Comparison of ENCODE assay signal across 8 cellular contexts in the genomic region with DNA sequence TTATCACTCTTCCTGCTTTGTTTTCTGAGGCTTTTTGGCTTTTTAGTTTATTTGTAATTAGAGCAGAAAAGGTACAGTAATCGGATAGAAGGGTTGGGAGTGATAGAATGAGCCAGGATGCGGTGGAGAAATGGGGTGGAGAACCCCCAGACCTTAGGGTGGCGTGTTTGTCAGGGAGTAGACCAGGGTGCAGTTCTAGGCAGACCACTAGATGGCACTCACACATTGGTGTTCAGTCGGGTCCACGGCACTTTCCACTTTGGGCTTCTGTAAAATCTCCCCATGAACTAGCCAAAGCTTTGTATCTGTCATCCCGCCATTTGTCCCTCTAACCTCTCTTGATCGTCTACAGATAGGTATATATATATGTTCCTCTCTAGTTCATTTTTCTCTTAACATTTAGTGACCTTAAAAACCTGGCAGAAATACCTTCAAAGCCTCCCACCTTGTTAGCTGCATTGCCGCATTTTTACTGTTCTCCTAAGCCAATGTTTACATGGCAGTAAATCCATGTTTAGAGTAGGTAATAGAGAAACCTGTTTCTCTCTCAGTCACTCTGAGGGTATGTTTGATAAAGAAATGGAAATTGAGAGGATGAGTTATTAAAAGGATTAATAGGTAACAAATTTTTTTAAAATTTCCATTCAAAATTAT. TPM values are rescaled to one million over a fixed set of nuclear protein-coding genes. Genes with fewer than 3 reads are reported as not detected.
DNase-seq lines count a peak whose midpoint lies in the region; ATAC-seq and TF ChIP-seq lines count a peak whose summit lies in the region.

No MANE protein-coding gene starts in this region.

- TF ChIP-seq EP300 in SK-N-SH (IDR thresholded peaks at IDR 0.05; ENCODE audit: borderline replicate concordance in 1 of 2, low read depth in 1 of 2, low read length in 1 of 2): no peak

- no peaks in the 10 kb centered on the region for H3K27me3 Mint-ChIP-seq in glutamatergic neuron (ENCODE audit: unreplicated experiment)

- ATAC-seq in HCT116 (peak; percentile 82), upper lobe of right lung (peak; percentile 89)

- H3K27me3 ChIP-seq in DOHH2 (ENCODE audit: control insufficient read depth, low read length) (peaks cover 44% of the 10 kb centered on the region), HCT116 (ENCODE audit: insufficient read depth, low read length) (no peaks in the 10 kb centered on the region), SK-N-SH (ENCODE audit: insufficient read depth) (no peaks in the 10 kb centered on the region), parathyroid adenoma (ENCODE audit: control insufficient read depth, insufficient read depth, low read length) (no peaks in the 10 kb centered on the region), upper lobe of right lung (no peaks in the 10 kb centered on the region)

- RAD21 ChIA-PET in HCT116 (lab: Charles Lee; ENCODE audit: low non-redundant PET in 1 of 2, low total read pairs in 2 of 2, uncharacterized antibody in 2 of 2, unreplicated experiment in 2 of 2): interaction anchor here (0.8 to 1.8 kb wide), 4 partner anchors 19 to 579 kb away, joined by 3 read pairs; a partner anchor contains a TSS

- POLR2A ChIA-PET in HCT116 (lab: Charles Lee) (interaction anchor here (0.9 to 1.2 kb wide), 2 partner anchors 51 to 324 kb away, joined by 3 to 4 read pairs; no protein-coding TSS in a partner anchor), SK-N-SH (lab: Yijun Ruan, JAX) (no interaction called here)

- CTCF ChIA-PET in HCT116 (lab: Charles Lee) (interaction anchor here (0.6 to 4.1 kb wide), 16 partner anchors 9 to 1471 kb away, joined by 3 to 42 read pairs (median 3); a partner anchor contains a TSS), SK-N-SH (lab: Yijun Ruan, JAX) (interaction anchor here (0.5 to 6.5 kb wide), 71 partner anchors 8 to 1472 kb away, joined by 3 to 107 read pairs (median 4); a partner anchor contains a TSS)

- H3K9ac ChIP-seq in HCT116 (ENCODE audit: low read length) (peak overlapping the region; percentile 34), SK-N-SH (no peak overlapping the region), parathyroid adenoma (no peak overlapping the region)

- peak; percentile 87 for TF ChIP-seq RAD21 in HCT116 (IDR thresholded peaks at IDR 0.05; ENCODE audit: low read depth)
- TF ChIP-seq RAD21 in SK-N-SH (IDR thresholded peaks at IDR 0.05; ENCODE audit: low read length): peak; percentile 94

- no peak for TF ChIP-seq POLR2A in HCT116 (IDR thresholded peaks at IDR 0.05; ENCODE audit: borderline replicate concordance, extremely low read depth, insufficient read depth, insufficient read length)
- no peak for TF ChIP-seq POLR2A in NB4 (IDR thresholded peaks at IDR 0.05; ENCODE audit: extremely low read depth, insufficient read length)

- no peak overlapping the region for H3K4me2 ChIP-seq in DOHH2 (ENCODE audit: low read length)
- peak overlapping the region; percentile 70 for H3K4me2 ChIP-seq in HCT116 (ENCODE audit: low read length)
- no peak overlapping the region; the same call in 1 of the 2 replicates for H3K4me2 ChIP-seq in SK-N-SH
- peak overlapping the region; percentile 27 for H3K4me2 ChIP-seq in parathyroid adenoma (ENCODE audit: low read length)

- TF ChIP-seq CTCF in DOHH2 (IDR thresholded peaks at IDR 0.05; ENCODE audit: low read depth, low read length, poor library complexity, severe bottlenecking): peak; percentile 88
- TF ChIP-seq CTCF in HCT116 (IDR thresholded peaks at IDR 0.05 in 2 of 3, conservative IDR thresholded peaks at IDR 0.05 in 1 of 3; ENCODE audit: borderline replicate concordance in 1 of 3, insufficient read depth in 1 of 3, low read depth in 2 of 3, low read length in 2 of 3): peak; percentile 86 to 93 (median 90)
- peak; percentile 93 for TF ChIP-seq CTCF in NB4 (IDR thresholded peaks at IDR 0.05; ENCODE audit: low read depth, low read length)
- peak; percentile 91 for TF ChIP-seq CTCF in SK-N-SH (IDR thresholded peaks at IDR 0.05)
- peak; percentile 84 for TF ChIP-seq CTCF in glutamatergic neuron (IDR thresholded peaks at IDR 0.05; ENCODE audit: partially characterized antibody, unreplicated experiment)
- peak; percentile 76 for TF ChIP-seq CTCF in parathyroid adenoma (IDR thresholded peaks at IDR 0.05)
- peak; percentile 88 for TF ChIP-seq CTCF in upper lobe of right lung (IDR thresholded peaks at IDR 0.05)

- H3K4me3 ChIP-seq in DOHH2 (ENCODE audit: low read length) (no peak overlapping the region), HCT116 (replicated peaks in 1 of 2; ENCODE audit: low read depth in 1 of 2, low read length in 2 of 2) (peak overlapping the region; percentile 1 to 43), NB4 (ENCODE audit: low read depth, low read length) (no peak overlapping the region), SK-N-SH (ENCODE audit: low read depth in 2 of 2, low read length in 1 of 2) (peak overlapping the region in 1 of 2 experiments; percentile 22; a peak in 1 of 4 replicates), parathyroid adenoma (ENCODE audit: low read depth, low read length) (no peak overlapping the region), upper lobe of right lung (no peak overlapping the region)

- 0 out of 2 replicates have a peak, but pooled peaks cover 6% of the 10 kb centered on the region for H3K4me1 ChIP-seq in DOHH2 (ENCODE audit: control insufficient read depth, low read length)
- peaks cover 11 to 23% of the 10 kb centered on the region in 2 experiments for H3K4me1 ChIP-seq in HCT116 (ENCODE audit: control insufficient read depth in 1 of 2, insufficient read depth in 2 of 2, low read length in 2 of 2)
- H3K4me1 ChIP-seq in SK-N-SH (ENCODE audit: control insufficient read depth in 1 of 2, insufficient read depth in 2 of 2, low read depth in 1 of 2, low read length in 1 of 2): peaks cover 0 to 5% of the 10 kb centered on the region in 2 experiments; a peak in 3 of 4 replicates
- no peaks in the 10 kb centered on the region for H3K4me1 ChIP-seq in parathyroid adenoma
- H3K4me1 ChIP-seq in upper lobe of right lung: peaks cover 11% of the 10 kb centered on the region

- no TSS peak for BruUV-seq in HCT116 (replicated peaks; lab: Mats Ljungman, UMichigan)

- H3K9me2 ChIP-seq in DOHH2 (replicated peaks; ENCODE audit: control insufficient read depth, low read length): no peaks in the 10 kb centered on the region
- no peaks in the 10 kb centered on the region for H3K9me2 ChIP-seq in HCT116 (ENCODE audit: insufficient read depth)
- H3K9me2 ChIP-seq in SK-N-SH: no peaks in the 10 kb centered on the region

- H3K79me2 ChIP-seq in DOHH2 (ENCODE audit: control insufficient read depth, low read length) (no peaks in the 10 kb centered on the region), HCT116 (ENCODE audit: insufficient read depth, low read length) (no peaks in the 10 kb centered on the region), SK-N-SH (ENCODE audit: insufficient read depth) (no peaks in the 10 kb centered on the region), parathyroid adenoma (no peaks in the 10 kb centered on the region)

- H3F3A ChIP-seq in DOHH2 (ENCODE audit: control insufficient read depth, insufficient read depth): no peaks in the 10 kb centered on the region
- no peaks in the 10 kb centered on the region for H3F3A ChIP-seq in SK-N-SH (replicated peaks; ENCODE audit: insufficient read depth)

- peak overlapping the region; percentile 24 for H2AFZ ChIP-seq in HCT116 (ENCODE audit: low read depth, low read length, poor library complexity, severe bottlenecking)
- H2AFZ ChIP-seq in SK-N-SH (ENCODE audit: low read depth): peak overlapping the region; percentile 71; the same call in 1 of the 2 replicates
- no peak overlapping the region for H2AFZ ChIP-seq in parathyroid adenoma

- no peaks in the 10 kb centered on the region for H3K9me3 ChIP-seq in DOHH2 (ENCODE audit: control insufficient read depth, insufficient read depth, low read length)
- H3K9me3 ChIP-seq in HCT116 (ENCODE audit: control insufficient read depth in 1 of 2, insufficient read depth in 1 of 2, low read depth in 1 of 2, low read length in 2 of 2): no peaks in the 10 kb centered on the region
- no peaks in the 10 kb centered on the region for H3K9me3 ChIP-seq in SK-N-SH
- no peaks in the 10 kb centered on the region for H3K9me3 ChIP-seq in parathyroid adenoma (ENCODE audit: control insufficient read depth, low read length)
- H3K9me3 ChIP-seq in upper lobe of right lung: no peaks in the 10 kb centered on the region

- H3K4me1 Mint-ChIP-seq in glutamatergic neuron (ENCODE audit: low read depth, unreplicated experiment): peaks cover 29% of the 10 kb centered on the region

- DNase-seq in HCT116 (ENCODE audit: low read depth, low spot score) (peak; percentile 55), NB4 (ENCODE audit: low read depth) (peak; percentile 80), SK-N-SH (peak; percentile 79), glutamatergic neuron (peak; percentile 86), upper lobe of right lung (no peak)
- DNase-seq in activated naive CD4-positive, alpha-beta T cell treated with anti-CD3 and anti-CD28 coated beads, Interleukin-2, amount 50 U/mL, for 16 hours: peak; percentile 84

- intact Hi-C loops in HCT116 (cut with micrococcal nuclease) (loop anchor here (1.0 to 5.0 kb wide), 7 partner anchors 261 to 1471 kb away; no protein-coding TSS in a partner anchor), upper lobe of right lung (cut with DNase I) (loop anchor here (10.0 kb wide), 1 partner anchor 859 kb away; no protein-coding TSS in a partner anchor)

- no peak overlapping the region for H3K27ac ChIP-seq in DOHH2 (ENCODE audit: low read depth, low read length)
- peak overlapping the region; percentile 63 for H3K27ac ChIP-seq in HCT116 (ENCODE audit: low read depth, low read length)
- H3K27ac ChIP-seq in SK-N-SH (ENCODE audit: low read depth in 2 of 2, low read length in 1 of 2): no peak overlapping the region
- no peak overlapping the region for H3K27ac ChIP-seq in parathyroid adenoma
- H3K27ac ChIP-seq in upper lobe of right lung: no peak overlapping the region

- 15% methylated on average over 8 of the region's 8 CpGs for WGBS in SK-N-SH (ENCODE audit: low lambda C conversion rate)

- no peak overlapping the region for H3K4me3 Mint-ChIP-seq in glutamatergic neuron (ENCODE audit: unreplicated experiment)

- H3K36me3 ChIP-seq in DOHH2 (ENCODE audit: control insufficient read depth, low read length): no peaks in the 10 kb centered on the region
- no peaks in the 10 kb centered on the region for H3K36me3 ChIP-seq in HCT116 (ENCODE audit: control insufficient read depth in 1 of 2, insufficient read depth in 2 of 2, low read length in 2 of 2)
- no peaks in the 10 kb centered on the region for H3K36me3 ChIP-seq in SK-N-SH (replicated peaks in 1 of 2; ENCODE audit: control insufficient read depth in 1 of 2, insufficient read depth in 2 of 2, low read length in 1 of 2)
- H3K36me3 ChIP-seq in parathyroid adenoma (ENCODE audit: control insufficient read depth, insufficient read depth, low read length): no peaks in the 10 kb centered on the region
- no peaks in the 10 kb centered on the region for H3K36me3 ChIP-seq in upper lobe of right lung

- no peak overlapping the region for H3K27ac Mint-ChIP-seq in glutamatergic neuron (ENCODE audit: unreplicated experiment)

- H4K20me1 ChIP-seq in DOHH2 (ENCODE audit: control insufficient read depth, insufficient read depth, low read depth, low read length) (no peaks in the 10 kb centered on the region), HCT116 (ENCODE audit: insufficient read depth) (no peaks in the 10 kb centered on the region), SK-N-SH (ENCODE audit: insufficient read depth) (no peaks in the 10 kb centered on the region)

- no peaks in the 10 kb centered on the region for H3K36me3 Mint-ChIP-seq in glutamatergic neuron (ENCODE audit: unreplicated experiment)

- H3K9me3 Mint-ChIP-seq in glutamatergic neuron (ENCODE audit: unreplicated experiment): no peaks in the 10 kb centered on the region

RNA-seq across cellular contexts. Expression of a gene that starts 49.7 kb away (rescaled TPM):
- total RNA-seq in HCT116 (2021; ENCODE audit: unreplicated experiment) (21.3 TPM), glutamatergic neuron (ENCODE audit: unreplicated experiment) (4.6 TPM), upper lobe of right lung (4.3 TPM)
- polyA plus RNA-seq in HCT116 (2012): 5.6 and 10.4 TPM in 2 replicates
- polyA plus RNA-seq in SK-N-SH (2012; rRNA removed): 4.7 and 6.3 TPM in 2 replicates
- polyA plus RNA-seq in SK-N-SH (2012; cell fraction: cytosol; rRNA removed): 5.5 and 6.3 TPM in 2 replicates
- polyA plus RNA-seq in SK-N-SH (2012; cell fraction: nucleus; rRNA removed): 5.0 and 7.8 TPM in 2 replicates

Comparison
In these comparisons a context has a peak if more than half of its experiments do, and no peak if none do; other contexts are left out.
1. H3K4me2 ChIP-seq: peak in HCT116 (single experiment) and parathyroid adenoma (single experiment); none in DOHH2 (single experiment) and SK-N-SH (single experiment).
2. H3K4me3 ChIP-seq: peak in HCT116 (2 of 2); none in DOHH2 (single experiment), NB4 (single experiment), parathyroid adenoma (single experiment) and upper lobe of right lung (single experiment).
3. Peak in every context shown above with its lines, with median percentiles within 50 percentile points of each other: CTCF ChIP-seq.